8 cellular contexts compared by ENCODE assay signal in genomic region chr6:43635387-43636311, GRCh38. TPM values are rescaled to one million over a fixed set of nuclear protein-coding genes. Genes with fewer than 3 reads are reported as not detected.
DNase-seq lines count a peak whose midpoint lies in the region; ATAC-seq, FAIRE-seq and TF ChIP-seq lines count a peak whose summit lies in the region.

TSS of gene MAD2L1BP (plus strand) at chr6:43635840. CDS start at chr6:43635876, 36 bp downstream.

- peak; percentile 84 for ATAC-seq in GM21515 (IDR thresholded peaks at IDR 0.05; ENCODE audit: unreplicated experiment)

- TF ChIP-seq CTCF in Calu3 (IDR thresholded peaks at IDR 0.05; ENCODE audit: unreplicated experiment) (no peak), endothelial cell of umbilical vein (IDR thresholded peaks at IDR 0.05; ENCODE audit: extremely low read depth in 1 of 2, insufficient read depth in 1 of 2, low read depth in 1 of 2, low read length in 2 of 2) (no peak)

- no peaks in the 10 kb centered on the region for H3K9me1 ChIP-seq in endothelial cell of umbilical vein (replicated peaks; ENCODE audit: control insufficient read depth, extremely low read depth, insufficient read depth, low read length)

- H3K4me3 ChIP-seq in endothelial cell of umbilical vein (replicated peaks in 1 of 3; ENCODE audit: insufficient read depth in 1 of 3, low read depth in 1 of 3, low read length in 3 of 3), result peak within 1 kb of the TSS; percentile 71 to 91 (median 81)

- H3K36me3 Mint-ChIP-seq in Calu3 (ENCODE audit: insufficient read depth, unreplicated experiment) (peaks cover 40% of the 10 kb centered on the region), IgD-negative memory B cell (peaks cover 1% of the 10 kb centered on the region)

- intact Hi-C loops in Calu3 (cut with micrococcal nuclease; ENCODE audit: unreplicated experiment), result no loop called here
- intact Hi-C loops in endothelial cell of umbilical vein (cut with micrococcal nuclease), result loop anchor here (1.0 kb wide), 1 partner anchor 10 kb away; the partner anchor contains the start of gene RSPH9

- H3K4me3 Mint-ChIP-seq in Calu3 (ENCODE audit: low read depth, unreplicated experiment), result peak within 1 kb of the TSS; percentile 91
- H3K4me3 Mint-ChIP-seq in IgD-negative memory B cell, result peak within 1 kb of the TSS; percentile 95 to 99 (median 98)

- H3K79me2 ChIP-seq in endothelial cell of umbilical vein (ENCODE audit: control insufficient read depth, insufficient read depth, low read length), result peaks cover 41% of the 10 kb centered on the region

- no peaks in the 10 kb centered on the region for H3K27me3 ChIP-seq in endothelial cell of umbilical vein (ENCODE audit: control insufficient read depth in 2 of 2, insufficient read depth in 2 of 2, low read length in 2 of 2)

- BruUV-seq in Calu3 (replicated peaks; lab: Mats Ljungman, UMichigan) (no TSS peak), endothelial cell of umbilical vein (replicated peaks; lab: Mats Ljungman, UMichigan) (no TSS peak)

- H3K27me3 Mint-ChIP-seq in Calu3 (ENCODE audit: unreplicated experiment) (no peaks in the 10 kb centered on the region), IgD-negative memory B cell (no peaks in the 10 kb centered on the region)

- DNase-seq in Calu3 (peak; percentile 90), OCI-M1 (lab: John Stamatoyannopoulos, UW) (peak; percentile 96), endothelial cell of umbilical vein (ENCODE audit: low read depth, low spot score) (peak; percentile 76), middle frontal gyrus (ENCODE audit: extremely low spot score, low spot score) (peak; percentile 81)
- peak; percentile 93 for DNase-seq in activated CD8-positive, alpha-beta memory T cell treated with anti-CD3 and anti-CD28 coated beads, Interleukin-2, amount 50 U/mL, for 48 hours
- DNase-seq in stimulated activated CD8-positive, alpha-beta memory T cell treated with anti-CD3 and anti-CD28 coated beads, Interleukin-2, amount 100 ng/mL, for 1 hour (ENCODE audit: low read depth in 2 of 2), result peak; percentile 71 to 76

- H3K27ac ChIP-seq in endothelial cell of umbilical vein (ENCODE audit: insufficient read depth, low read depth, low read length), result peak within 1 kb of the TSS; percentile 57

- peak within 1 kb of the TSS; percentile 86 for H3K4me2 ChIP-seq in endothelial cell of umbilical vein (ENCODE audit: insufficient read depth, low read length)

- H2AFZ ChIP-seq in endothelial cell of umbilical vein (ENCODE audit: low read depth, low read length), result peak within 1 kb of the TSS; percentile 69

- H3K27ac Mint-ChIP-seq in Calu3 (ENCODE audit: unreplicated experiment), result peak within 1 kb of the TSS; percentile 89
- peak within 1 kb of the TSS; percentile 87 to 99 (median 93) for H3K27ac Mint-ChIP-seq in IgD-negative memory B cell

- H3K4me1 ChIP-seq in endothelial cell of umbilical vein (ENCODE audit: control insufficient read depth, extremely low read depth, insufficient read depth, low read length), result peaks cover 10% of the 10 kb centered on the region

- peaks cover 36% of the 10 kb centered on the region for H3K4me1 Mint-ChIP-seq in Calu3 (ENCODE audit: low read depth, unreplicated experiment)
- H3K4me1 Mint-ChIP-seq in IgD-negative memory B cell, result peaks cover 15 to 27% (median 21%) of the 10 kb centered on the region in 3 donors

- TF ChIP-seq POLR2A in endothelial cell of umbilical vein (IDR thresholded peaks at IDR 0.05; ENCODE audit: low read depth, low read length), result peak; percentile 98

- CTCF ChIA-PET in Calu3 (lab: Charles Lee) (interaction anchor here (1.0 to 1.3 kb wide), 2 partner anchors 8 to 134 kb away, joined by 3 to 4 read pairs; no protein-coding TSS in a partner anchor), endothelial cell of umbilical vein (lab: Charles Lee) (interaction anchor here (0.8 to 1.5 kb wide), 7 partner anchors 8 to 443 kb away, joined by 3 to 5 read pairs (median 4); partner anchors contain the start of gene RSPH9)

- FAIRE-seq in endothelial cell of umbilical vein (lab: Jason Lieb, UNC), result peak; percentile 90

- H3K36me3 ChIP-seq in endothelial cell of umbilical vein (ENCODE audit: control insufficient read depth in 2 of 2, extremely low read depth in 1 of 2, insufficient read depth in 2 of 2, low read length in 2 of 2), result peaks cover 10 to 12% of the 10 kb centered on the region in 2 experiments

- dilution Hi-C loops in endothelial cell of umbilical vein (cut with MboI; ENCODE audit: extremely low pct_ligation_motif_present, low sequenced_read_pairs), result no loop called here

- POLR2A ChIA-PET in endothelial cell of umbilical vein (lab: Charles Lee), result interaction anchor here (0.6 kb wide), 1 partner anchor 465 kb away, joined by 10 read pairs; no protein-coding TSS in a partner anchor

- no peaks in the 10 kb centered on the region for H3K9me3 ChIP-seq in endothelial cell of umbilical vein (replicated peaks; ENCODE audit: control insufficient read depth, insufficient read depth, low read length)

- H3K9me3 Mint-ChIP-seq in Calu3 (ENCODE audit: low read depth, unreplicated experiment) (no peaks in the 10 kb centered on the region), IgD-negative memory B cell (no peaks in the 10 kb centered on the region)

- H3K9ac ChIP-seq in endothelial cell of umbilical vein (replicated peaks; ENCODE audit: extremely low read depth, insufficient read depth, low read length), result peak within 1 kb of the TSS; percentile 79

- no peaks in the 10 kb centered on the region for H4K20me1 ChIP-seq in endothelial cell of umbilical vein (replicated peaks; ENCODE audit: control insufficient read depth, extremely low read depth, insufficient read depth, low read length)

TF ChIP-seq in endothelial cell of umbilical vein, 7 proteins besides CTCF, POLR2A, EP300 and RAD21:
- peak; percentile 94 for TF ChIP-seq POLR2AphosphoS5 (IDR thresholded peaks at IDR 0.05; ENCODE audit: insufficient read depth, low read depth, low read length)
- TF ChIP-seq GATA2 (IDR thresholded peaks at IDR 0.05; ENCODE audit: insufficient read depth, insufficient read length, low read depth, low read length), result no peak

RNA-seq across cellular contexts. Expression of gene MAD2L1BP, which starts in this region (rescaled TPM):
- total RNA-seq in Calu3 (2022) (48.2 and 53.2 TPM in 2 replicates), endothelial cell of umbilical vein (32.3 and 34.9 TPM in 2 replicates)
- polyA plus RNA-seq in IgD-negative memory B cell (23.3 TPM), endothelial cell of umbilical vein (62.0 and 63.5 TPM in 2 replicates)
- 49.8 and 50.7 TPM in 2 replicates for polyA plus RNA-seq in endothelial cell of umbilical vein (2011; cell fraction: cytosol; rRNA removed)
- 26.7 and 29.3 TPM in 2 replicates for polyA plus RNA-seq in endothelial cell of umbilical vein (2011; cell fraction: nucleus; rRNA removed)
- 20.8 and 29.5 TPM in 2 replicates for polyA plus RNA-seq in endothelial cell of umbilical vein (2012)
- polyA minus RNA-seq in endothelial cell of umbilical vein, result 45.6 and 45.8 TPM in 2 replicates
- 17.9 TPM for polyA minus RNA-seq in endothelial cell of umbilical vein (2011; cell fraction: cytosol; rRNA and poly(A)+ RNA removed)
- 8.0 and 13.0 TPM in 2 replicates for polyA minus RNA-seq in endothelial cell of umbilical vein (2011; cell fraction: nucleus; rRNA and poly(A)+ RNA removed)

Comparison
In these comparisons a context has a peak if more than half of its experiments do, and no peak if none do; other contexts are left out.
1. Peak in every context shown above with its lines: DNase-seq, ATAC-seq, H3K4me3 ChIP-seq and H3K27ac ChIP-seq.